Comparison of ENCODE assay signal across 8 cellular contexts in the genomic region with DNA sequence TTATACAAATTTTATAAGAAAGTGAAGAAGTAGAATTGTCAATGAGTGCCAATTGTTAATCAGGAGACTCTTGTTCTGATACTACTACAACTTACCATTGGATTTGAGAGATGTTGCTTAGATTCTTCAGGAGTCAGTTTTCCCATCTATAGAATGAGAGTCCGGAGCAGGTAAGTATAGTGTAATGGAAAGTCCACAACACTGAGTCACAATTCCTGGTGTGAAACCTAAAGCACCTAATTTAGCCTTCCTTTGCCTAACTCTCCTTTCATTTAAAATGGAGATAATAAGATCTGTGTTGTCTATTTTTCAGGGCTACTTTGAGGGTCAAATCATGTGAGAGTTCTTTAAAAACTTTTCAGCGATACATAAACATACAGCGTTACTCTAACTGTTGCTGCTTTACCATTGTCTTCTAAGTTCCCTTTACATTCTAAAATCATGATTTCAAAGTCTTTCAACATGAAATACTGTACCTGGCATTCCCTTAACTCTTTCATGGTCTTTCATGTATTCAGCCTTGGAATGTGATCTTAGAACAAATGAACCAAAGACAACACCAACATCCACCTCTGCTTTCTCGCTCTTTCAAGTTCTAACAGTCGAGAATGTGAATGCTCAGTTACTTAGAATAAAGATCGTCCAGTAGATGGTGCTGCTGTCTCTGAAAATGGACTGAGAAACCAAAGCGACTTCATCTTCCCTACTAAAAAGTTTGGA.
DNase-seq lines count a peak whose midpoint lies in the region; TF ChIP-seq lines count a peak whose summit lies in the region.

No MANE protein-coding gene starts in this region.

- H3K4me1 ChIP-seq in OCI-LY1 (ENCODE audit: insufficient read depth, low read length, severe bottlenecking) (no peaks in the 10 kb centered on the region), neural progenitor cell (peaks cover 21% of the 10 kb centered on the region)

- no peaks in the 10 kb centered on the region for H4K20me1 ChIP-seq in OCI-LY1 (ENCODE audit: insufficient read depth, low read length)
- no peaks in the 10 kb centered on the region for H4K20me1 ChIP-seq in neural progenitor cell (ENCODE audit: low read depth)

- H3K9ac ChIP-seq in OCI-LY1 (ENCODE audit: low read length) (no peak overlapping the region), neural progenitor cell (no peak overlapping the region)

- H3F3A ChIP-seq in OCI-LY1 (ENCODE audit: insufficient read depth, low read length) (no peaks in the 10 kb centered on the region), neural progenitor cell (ENCODE audit: low read depth) (peaks cover 28% of the 10 kb centered on the region)

- H3K27ac Mint-ChIP-seq in endothelial cell (ENCODE audit: unreplicated experiment): no peak overlapping the region
- no peak overlapping the region for H3K27ac Mint-ChIP-seq in neural progenitor cell

- H3K79me2 ChIP-seq in OCI-LY1 (ENCODE audit: insufficient read depth, low read length) (no peaks in the 10 kb centered on the region), neural progenitor cell (ENCODE audit: low read depth) (no peaks in the 10 kb centered on the region)

- H3K27me3 ChIP-seq in OCI-LY1 (ENCODE audit: insufficient read depth, low read length) (no peaks in the 10 kb centered on the region), neural progenitor cell (peaks cover 37% of the 10 kb centered on the region), MG63 (peaks cover 9% of the 10 kb centered on the region)

- H2AFZ ChIP-seq in OCI-LY1 (ENCODE audit: low read length): no peak overlapping the region
- no peak overlapping the region for H2AFZ ChIP-seq in neural progenitor cell (replicated peaks)

- CTCF ChIA-PET in GM10248 (lab: Yijun Ruan, JAX): interaction anchor here (1.0 kb wide), 1 partner anchor 10 kb away, joined by 4 read pairs; no protein-coding TSS in a partner anchor

- POLR2A ChIA-PET in GM10248 (lab: Yijun Ruan, JAX): no interaction called here

- H3K36me3 Mint-ChIP-seq in endothelial cell (ENCODE audit: low read depth, unreplicated experiment): no peaks in the 10 kb centered on the region
- H3K36me3 Mint-ChIP-seq in neural progenitor cell: no peaks in the 10 kb centered on the region

- no peaks in the 10 kb centered on the region for H3K9me3 ChIP-seq in OCI-LY1 (ENCODE audit: low read length)
- H3K9me3 ChIP-seq in neural progenitor cell (ENCODE audit: low read depth): no peaks in the 10 kb centered on the region
- H3K9me3 ChIP-seq in MG63: no peaks in the 10 kb centered on the region; the same call in 1 of the 2 replicates

- H3K9me2 ChIP-seq in OCI-LY1 (ENCODE audit: low read depth, low read length): no peaks in the 10 kb centered on the region

- H3K36me3 ChIP-seq in OCI-LY1 (ENCODE audit: insufficient read depth, low read length) (no peaks in the 10 kb centered on the region), neural progenitor cell (no peaks in the 10 kb centered on the region), MG63 (no peaks in the 10 kb centered on the region)

- H3K27ac ChIP-seq in OCI-LY1 (ENCODE audit: low read depth, low read length, poor library complexity, severe bottlenecking) (no peak overlapping the region), neural progenitor cell (no peak overlapping the region)

- H3K4me1 Mint-ChIP-seq in endothelial cell (ENCODE audit: unreplicated experiment) (no peaks in the 10 kb centered on the region), neural progenitor cell (peaks cover 23% of the 10 kb centered on the region)

- H3K27me3 Mint-ChIP-seq in endothelial cell (ENCODE audit: unreplicated experiment) (no peaks in the 10 kb centered on the region), neural progenitor cell (ENCODE audit: insufficient read depth, low read depth) (peaks cover 6% of the 10 kb centered on the region)

- H3K9me3 Mint-ChIP-seq in endothelial cell (ENCODE audit: unreplicated experiment) (no peaks in the 10 kb centered on the region), neural progenitor cell (peaks cover 8% of the 10 kb centered on the region)

- TF ChIP-seq CTCF in GM10248 (IDR thresholded peaks at IDR 0.05; ENCODE audit: control extremely low read depth, extremely low read depth, low read depth, missing control alignments) (peak; percentile 51), OCI-LY1 (IDR thresholded peaks at IDR 0.05; ENCODE audit: low read length) (peak; percentile 71), endothelial cell (IDR thresholded peaks at IDR 0.05; ENCODE audit: unreplicated experiment) (peak; percentile 61), neural progenitor cell (IDR thresholded peaks at IDR 0.05) (peak; percentile 85)

- H3K4me3 ChIP-seq in OCI-LY1 (ENCODE audit: low read depth, low read length, poor library complexity, severe bottlenecking) (no peak overlapping the region), neural progenitor cell (no peak overlapping the region), MG63 (no peak overlapping the region)

- peak; percentile 14 for DNase-seq in 8988T
- peak; percentile 45 for DNase-seq in GM10248 (ENCODE audit: extremely low spot score)
- DNase-seq in HuH-7.5 (ENCODE audit: low spot score): peak; percentile 18
- DNase-seq in endothelial cell (ENCODE audit: low spot score): peak; percentile 51
- peak; percentile 77 for DNase-seq in neural progenitor cell (ENCODE audit: low spot score)
- DNase-seq in MG63: no peak
- DNase-seq in GOT3 (lab: John Stamatoyannopoulos, UW): no peak

- no peak overlapping the region for H3K4me2 ChIP-seq in OCI-LY1 (ENCODE audit: low read length)
- H3K4me2 ChIP-seq in neural progenitor cell: no peak overlapping the region

- H3K4me3 Mint-ChIP-seq in endothelial cell (ENCODE audit: unreplicated experiment) (no peak overlapping the region), neural progenitor cell (no peak overlapping the region)

Comparison
In these comparisons a context has a peak if more than half of its experiments do, and no peak if none do; other contexts are left out.
1. DNase-seq: peak in 8988T (single experiment), GM10248 (single experiment), HuH-7.5 (single experiment), endothelial cell (single experiment) and neural progenitor cell (single experiment); none in MG63 (single experiment) and GOT3 (single experiment).
2. Peak in every context shown above with its lines, with median percentiles within 50 percentile points of each other: CTCF ChIP-seq.